ENCODE assay signal across 1 cellular context in genomic region chr3:186569779-186570095, GRCh38.
TF ChIP-seq lines count a peak whose summit lies in the region.

No MANE protein-coding gene starts in this region.

TF ChIP-seq in H1, 55 proteins besides CTCF, POLR2A, EP300 and RAD21:
- TF ChIP-seq MAX (IDR thresholded peaks at IDR 0.05), result no peak
- TF ChIP-seq TBP (IDR thresholded peaks at IDR 0.05; ENCODE audit: low read depth, low read length), result no peak
- TF ChIP-seq BRCA1 (IDR thresholded peaks at IDR 0.05; ENCODE audit: low read depth, low read length), result no peak
- TF ChIP-seq YY1 (IDR thresholded peaks at IDR 0.05; ENCODE audit: low read depth, low read length), result no peak
- TF ChIP-seq FOSL1 (IDR thresholded peaks at IDR 0.05; ENCODE audit: insufficient read depth, low read depth, low read length), result no peak
- no peak for TF ChIP-seq SP2 (IDR thresholded peaks at IDR 0.05; ENCODE audit: low read length)
- TF ChIP-seq SIRT6 (IDR thresholded peaks at IDR 0.05; ENCODE audit: low read length), result no peak
- TF ChIP-seq TAF7 (optimal IDR thresholded peaks at IDR 0.05; ENCODE audit: borderline replicate concordance, low read depth, low read length), result no peak
- no peak for TF ChIP-seq BCL11A (IDR thresholded peaks at IDR 0.05; ENCODE audit: low read depth in 2 of 2, low read length in 2 of 2)
- no peak for TF ChIP-seq E2F6 (IDR thresholded peaks at IDR 0.05)
- no peak for TF ChIP-seq ATF3 (IDR thresholded peaks at IDR 0.05; ENCODE audit: insufficient read depth, low read depth, low read length)
- TF ChIP-seq ATF2 (IDR thresholded peaks at IDR 0.05; ENCODE audit: low read length), result no peak
- TF ChIP-seq POLR2AphosphoS5 (IDR thresholded peaks at IDR 0.05; ENCODE audit: low read depth, low read length), result no peak
- TF ChIP-seq CREB1 (IDR thresholded peaks at IDR 0.05), result no peak
- TF ChIP-seq TCF12 (IDR thresholded peaks at IDR 0.05; ENCODE audit: low read depth, low read length), result no peak
- TF ChIP-seq SP1 (IDR thresholded peaks at IDR 0.05; ENCODE audit: low read depth, low read length), result no peak
- no peak for TF ChIP-seq SIN3A (conservative IDR thresholded peaks at IDR 0.05 in 1 of 2, IDR thresholded peaks at IDR 0.05 in 1 of 2; ENCODE audit: low read depth in 1 of 2, low read length in 2 of 2)
- no peak for TF ChIP-seq EGR1 (IDR thresholded peaks at IDR 0.05; ENCODE audit: borderline replicate concordance, low read depth, low read length)
- no peak for TF ChIP-seq CBX8 (IDR thresholded peaks at IDR 0.05; ENCODE audit: borderline replicate concordance, low read depth, low read length)
TF ChIP-seq in H1: peak in this region for 0.
